In the genomic region with DNA sequence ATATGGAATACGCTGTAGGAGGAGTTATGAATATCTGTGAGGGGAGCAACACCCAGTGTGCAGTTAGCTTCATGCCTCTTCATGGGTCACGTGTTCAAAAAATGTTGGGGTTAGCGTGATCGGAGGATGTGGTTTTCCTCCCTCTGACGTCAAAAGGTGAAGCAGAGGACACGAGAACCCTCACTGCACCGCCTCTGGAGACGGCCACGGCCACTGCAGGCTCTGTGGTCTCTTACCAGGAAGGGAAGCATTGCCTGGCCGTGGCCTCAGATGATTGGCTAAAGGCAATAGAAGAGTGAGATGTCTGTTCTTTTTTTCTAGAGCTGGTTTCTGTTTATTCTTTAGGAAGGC, we compare ENCODE assay signal across 9 cellular contexts. TPM values are rescaled to one million over a fixed set of nuclear protein-coding genes. Genes with fewer than 3 reads are reported as not detected.
DNase-seq lines count a peak whose midpoint lies in the region; ATAC-seq and TF ChIP-seq lines count a peak whose summit lies in the region.
"Had no signal": no experiment of that assay in that cellular context is flagged by ENCODE, and none has a peak within 500 bp of the region (broad histone marks: within the 10 kb centered on the region; RNA-seq: fewer than 3 reads in every experiment).

No MANE protein-coding gene starts in this region.

- in situ Hi-C loops in HAP-1 (cut with MboI; ENCODE audit: low sequenced_read_pairs), result no loop called here

- peaks cover 13% of the 10 kb centered on the region for H3K27me3 ChIP-seq in gastroesophageal sphincter
- H3K27me3 ChIP-seq in HAP-1 (ENCODE audit: low read depth), result no peaks in the 10 kb centered on the region
- H3K27me3 ChIP-seq in foreskin keratinocyte, result peaks cover 3% of the 10 kb centered on the region

- ATAC-seq in gastroesophageal sphincter (peak; percentile 55), GM21526 (IDR thresholded peaks at IDR 0.05; ENCODE audit: low FRiP score, unreplicated experiment) (no peak), foreskin keratinocyte (no peak)

- H3K4me1 ChIP-seq in gastroesophageal sphincter (peaks cover 0 to 27% (median 5%) of the 10 kb centered on the region in 3 donors), HAP-1 (no peaks in the 10 kb centered on the region), foreskin keratinocyte (no peaks in the 10 kb centered on the region)

- 48 to 68% methylated on average over 4 to 8 of the region's 10 CpGs for WGBS in gastroesophageal sphincter (ENCODE audit: low coverage in 1 of 2), 2 donors

- DNase-seq in Kasumi-1 (lab: John Stamatoyannopoulos, UW), result peak; percentile 8 to 27
- peak; percentile 39 for DNase-seq in activated CD8-positive, alpha-beta memory T cell treated with anti-CD3 and anti-CD28 coated beads, Interleukin-2, amount 50 U/mL, for 24 hours (ENCODE audit: extremely low read depth)
- peak; percentile 29 for DNase-seq in stimulated activated CD8-positive, alpha-beta memory T cell treated with anti-CD3 and anti-CD28 coated beads, Interleukin-15, amount 100 ng/mL, for 24 hours (ENCODE audit: low read depth)
- no peak for DNase-seq in HAP-1 (ENCODE audit: low spot score in 2 of 2)
- DNase-seq in foreskin keratinocyte, result no peak
- DNase-seq in NCI-H1092 (lab: John Stamatoyannopoulos, UW), result no peak

- TF ChIP-seq CTCF in gastroesophageal sphincter (IDR thresholded peaks at IDR 0.05), result no peak
- no peak for TF ChIP-seq CTCF in foreskin keratinocyte (conservative IDR thresholded peaks at IDR 0.05)

- no peaks in the 10 kb centered on the region for H3K9me3 ChIP-seq in gastroesophageal sphincter
- H3K9me3 ChIP-seq in HAP-1, result no peaks in the 10 kb centered on the region

- no peak overlapping the region for H3K27ac ChIP-seq in gastroesophageal sphincter
- H3K27ac ChIP-seq in foreskin keratinocyte, result no peak overlapping the region

- TF ChIP-seq POLR2A in gastroesophageal sphincter (IDR thresholded peaks at IDR 0.05), result no peak

- H3K36me3 ChIP-seq in gastroesophageal sphincter (no peaks in the 10 kb centered on the region), HAP-1 (replicated peaks) (no peaks in the 10 kb centered on the region)

- no peak overlapping the region for H3K4me3 ChIP-seq in gastroesophageal sphincter
- no peak overlapping the region for H3K4me3 ChIP-seq in HAP-1

- TF ChIP-seq EP300 in gastroesophageal sphincter (IDR thresholded peaks at IDR 0.05), result no peak

RNA-seq across cellular contexts. Expression of a gene that starts 28.9 kb away (rescaled TPM):
- total RNA-seq in gastroesophageal sphincter, result not detected
- total RNA-seq in foreskin keratinocyte, result not detected in 2 replicates
- not detected in 2 replicates for polyA plus RNA-seq in foreskin keratinocyte
- total RNA-seq: lung microvascular endothelial cell had no signal

RNA-seq across cellular contexts. Expression of a gene that starts 29.0 kb away (rescaled TPM):
- 10 to 100 TPM; 31.1 to 48.6 (median 43.0) TPM for total RNA-seq in gastroesophageal sphincter
- 39.5 and 42.3 TPM in 2 replicates for total RNA-seq in foreskin keratinocyte
- polyA plus RNA-seq in foreskin keratinocyte, result 6.5 and 7.3 TPM in 2 replicates

Comparison
In these comparisons a context has a peak if more than half of its experiments do, and no peak if none do; other contexts are left out.
1. DNase-seq: peak in Kasumi-1 (2 of 2), activated CD8-positive, alpha-beta memory T cell treated with anti-CD3 and anti-CD28 coated beads, Interleukin-2, amount 50 U/mL, for 24 hours (single experiment) and stimulated activated CD8-positive, alpha-beta memory T cell treated with anti-CD3 and anti-CD28 coated beads, Interleukin-15, amount 100 ng/mL, for 24 hours (single experiment); none in HAP-1 (0 of 2), foreskin keratinocyte (0 of 2) and NCI-H1092 (single experiment).